In the genomic region with DNA sequence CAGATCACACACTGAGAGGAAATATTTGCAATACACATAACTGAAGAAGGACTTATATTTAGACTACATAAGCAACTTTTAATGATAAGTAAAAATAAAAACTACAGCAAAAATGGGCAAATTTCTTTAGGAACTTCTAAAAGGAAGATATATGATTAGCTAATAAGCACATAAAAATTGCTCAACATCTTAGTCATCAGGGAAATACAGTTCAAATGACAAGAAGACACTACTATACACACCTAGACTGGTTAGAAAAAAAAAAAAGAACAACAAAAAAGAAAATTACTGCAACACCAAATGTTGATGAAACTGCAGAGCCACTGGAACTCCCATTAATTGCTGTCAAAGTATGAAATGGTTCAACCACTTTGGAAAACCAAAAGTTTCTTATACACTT, we compare ENCODE assay signal across 18 cellular contexts.
DNase-seq lines count a peak whose midpoint lies in the region; ATAC-seq, FAIRE-seq and TF ChIP-seq lines count a peak whose summit lies in the region.
"Had no signal": no experiment of that assay in that cellular context is flagged by ENCODE, and none has a peak within 500 bp of the region (broad histone marks: within the 10 kb centered on the region; RNA-seq: fewer than 3 reads in every experiment).

No MANE protein-coding gene starts in this region.

- TF ChIP-seq CTCF in PC-3 (conservative IDR thresholded peaks at IDR 0.05; ENCODE audit: low read depth, low read length) (no peak), bronchial epithelial cell (IDR thresholded peaks at IDR 0.05; ENCODE audit: insufficient read depth, low read length, severe bottlenecking) (no peak), foreskin keratinocyte (conservative IDR thresholded peaks at IDR 0.05) (no peak), WERI-Rb-1 (IDR thresholded peaks at IDR 0.05; ENCODE audit: low read depth, low read length) (no peak)

- no TSS peak for BruUV-seq in PC-3 (replicated peaks; lab: Mats Ljungman, UMichigan)

- H3K4me1 ChIP-seq in PC-3 (ENCODE audit: insufficient read depth, low read length) (peaks cover 10% of the 10 kb centered on the region), foreskin keratinocyte (no peaks in the 10 kb centered on the region)
- H3K4me1 ChIP-seq: BLaER1 had no signal

- H3K36me3 ChIP-seq in PC-3 (ENCODE audit: low read depth, low read length): no peaks in the 10 kb centered on the region
- H3K36me3 ChIP-seq in bronchial epithelial cell (ENCODE audit: control insufficient read depth, insufficient read depth, low read length): no peaks in the 10 kb centered on the region
- no peaks in the 10 kb centered on the region for H3K36me3 ChIP-seq in WERI-Rb-1
- H3K36me3 ChIP-seq: BLaER1 had no signal

- no peak overlapping the region for H3K4me3 ChIP-seq in PC-3 (ENCODE audit: low read length)
- H3K4me3 ChIP-seq in bronchial epithelial cell (ENCODE audit: low read depth, low read length): no peak overlapping the region
- no peak overlapping the region for H3K4me3 ChIP-seq in WERI-Rb-1 (ENCODE audit: low read depth, low read length)
- H3K4me3 ChIP-seq: BLaER1 had no signal

- no peak overlapping the region for H3K4me3 Mint-ChIP-seq in activated T-helper 17 cell treated with anti-CD3 and anti-CD28 coated beads, Interleukin-2, amount 50 U/mL, for 72 hours
- no peak overlapping the region for H3K4me3 Mint-ChIP-seq in activated CD4-positive, alpha-beta memory T cell treated with anti-CD3 and anti-CD28 coated beads, Interleukin-2, amount 10 ng/mL, durations not matched to agents 7 days and 5 days
- H3K4me3 Mint-ChIP-seq: CD14-positive monocyte; CD4-positive, alpha-beta memory T cell had no signal

- ATAC-seq in PC-3 (peak; percentile 46; the same call in 1 of the 2 replicates), foreskin keratinocyte (peak; percentile 51)
- ATAC-seq in activated T-helper 17 cell treated with anti-CD3 and anti-CD28 coated beads, Interleukin-2, amount 50 U/mL, for 72 hours (replicated peaks): no peak

- no peak overlapping the region for H3K9ac ChIP-seq in PC-3 (ENCODE audit: low read length)
- H3K9ac ChIP-seq: BLaER1 had no signal

- no peaks in the 10 kb centered on the region for H3K9me2 ChIP-seq in PC-3 (replicated peaks; ENCODE audit: low read length)

- peak; percentile 2 for DNase-seq in EL
- peak; percentile 52 for DNase-seq in PC-3
- DNase-seq in bronchial epithelial cell (ENCODE audit: low read depth): peak; percentile 86
- peak; percentile 33 to 45 for DNase-seq in foreskin keratinocyte
- DNase-seq in iPS-NIHi7 (ENCODE audit: extremely low spot score): no peak
- no peak for DNase-seq in WERI-Rb-1
- no peak for DNase-seq in activated CD4-positive, alpha-beta memory T cell treated with anti-CD3 and anti-CD28 coated beads, Interleukin-2, amount 10 ng/mL, durations not matched to agents 7 days and 5 days
- DNase-seq: 8988T; CD4-positive, alpha-beta memory T cell; DMS79 treated with DMSO at 0.1 percent for 48 hours; GOT3; H7 had no signal

- no peak overlapping the region for H3K4me2 ChIP-seq in PC-3 (ENCODE audit: low read length)
- H3K4me2 ChIP-seq: BLaER1 had no signal

- H3K9me3 ChIP-seq in PC-3 (ENCODE audit: low read length) (no peaks in the 10 kb centered on the region), WERI-Rb-1 (ENCODE audit: severe bottlenecking) (no peaks in the 10 kb centered on the region)
- H3K9me3 ChIP-seq: BLaER1 had no signal

- H3K27me3 Mint-ChIP-seq in activated T-helper 17 cell treated with anti-CD3 and anti-CD28 coated beads, Interleukin-2, amount 50 U/mL, for 72 hours: peaks cover 4% of the 10 kb centered on the region
- H3K27me3 Mint-ChIP-seq in activated CD4-positive, alpha-beta memory T cell treated with anti-CD3 and anti-CD28 coated beads, Interleukin-2, amount 10 ng/mL, durations not matched to agents 7 days and 5 days: no peaks in the 10 kb centered on the region
- H3K27me3 Mint-ChIP-seq: CD4-positive, alpha-beta memory T cell had no signal

- no peaks in the 10 kb centered on the region for H3K36me3 Mint-ChIP-seq in activated T-helper 17 cell treated with anti-CD3 and anti-CD28 coated beads, Interleukin-2, amount 50 U/mL, for 72 hours (ENCODE audit: low read depth)
- no peaks in the 10 kb centered on the region for H3K36me3 Mint-ChIP-seq in activated CD4-positive, alpha-beta memory T cell treated with anti-CD3 and anti-CD28 coated beads, Interleukin-2, amount 10 ng/mL, durations not matched to agents 7 days and 5 days (ENCODE audit: low read depth)
- H3K36me3 Mint-ChIP-seq: CD14-positive monocyte; CD4-positive, alpha-beta memory T cell had no signal

- no peaks in the 10 kb centered on the region for H4K20me1 ChIP-seq in PC-3 (ENCODE audit: low read length)
- H4K20me1 ChIP-seq: BLaER1 had no signal

- no peak overlapping the region for H3K27ac ChIP-seq in PC-3 (ENCODE audit: low read length)
- H3K27ac ChIP-seq in foreskin keratinocyte: no peak overlapping the region
- no peak overlapping the region for H3K27ac ChIP-seq in WERI-Rb-1
- H3K27ac ChIP-seq: BLaER1 had no signal

- H3K27ac Mint-ChIP-seq in activated T-helper 17 cell treated with anti-CD3 and anti-CD28 coated beads, Interleukin-2, amount 50 U/mL, for 72 hours: no peak overlapping the region
- no peak overlapping the region for H3K27ac Mint-ChIP-seq in activated CD4-positive, alpha-beta memory T cell treated with anti-CD3 and anti-CD28 coated beads, Interleukin-2, amount 10 ng/mL, durations not matched to agents 7 days and 5 days
- H3K27ac Mint-ChIP-seq: CD14-positive monocyte; CD4-positive, alpha-beta memory T cell had no signal

- H3K79me2 ChIP-seq in PC-3 (ENCODE audit: low read length): no peaks in the 10 kb centered on the region

- H3K4me1 Mint-ChIP-seq in activated T-helper 17 cell treated with anti-CD3 and anti-CD28 coated beads, Interleukin-2, amount 50 U/mL, for 72 hours: no peaks in the 10 kb centered on the region
- no peaks in the 10 kb centered on the region for H3K4me1 Mint-ChIP-seq in activated CD4-positive, alpha-beta memory T cell treated with anti-CD3 and anti-CD28 coated beads, Interleukin-2, amount 10 ng/mL, durations not matched to agents 7 days and 5 days
- H3K4me1 Mint-ChIP-seq: CD14-positive monocyte; CD4-positive, alpha-beta memory T cell had no signal

- FAIRE-seq in bronchial epithelial cell (lab: Jason Lieb, UNC): no peak
- FAIRE-seq: G401.6, GM12892, GM18507 had no signal

- POLR2A ChIA-PET in PC-3 (lab: Charles Lee; ENCODE audit: unreplicated experiment): no interaction called here
- POLR2A ChIA-PET in activated CD4-positive, alpha-beta memory T cell treated with anti-CD3 and anti-CD28 coated beads, Interleukin-2, amount 10 ng/mL, durations not matched to agents 7 days and 5 days (lab: Charles Lee): no interaction called here

- CTCF ChIA-PET in PC-3 (lab: Charles Lee): no interaction called here
- CTCF ChIA-PET in activated CD4-positive, alpha-beta memory T cell treated with anti-CD3 and anti-CD28 coated beads, Interleukin-2, amount 10 ng/mL, durations not matched to agents 7 days and 5 days (lab: Charles Lee): no interaction called here

- no peak overlapping the region for H2AFZ ChIP-seq in PC-3 (ENCODE audit: low read length)

- intact Hi-C loops in PC-3 (cut with micrococcal nuclease): no loop called here

- no peaks in the 10 kb centered on the region for H3K27me3 ChIP-seq in PC-3 (ENCODE audit: low read length)
- H3K27me3 ChIP-seq in bronchial epithelial cell (ENCODE audit: control insufficient read depth, insufficient read depth, low read length): no peaks in the 10 kb centered on the region
- no peaks in the 10 kb centered on the region for H3K27me3 ChIP-seq in foreskin keratinocyte
- H3K27me3 ChIP-seq in WERI-Rb-1 (ENCODE audit: insufficient read depth, low read depth, severe bottlenecking): no peaks in the 10 kb centered on the region
- H3K27me3 ChIP-seq: BLaER1 had no signal

- H3F3A ChIP-seq in PC-3 (ENCODE audit: low read length, unreplicated experiment): no peaks in the 10 kb centered on the region

- peaks cover 8% of the 10 kb centered on the region for H3K9me3 Mint-ChIP-seq in activated T-helper 17 cell treated with anti-CD3 and anti-CD28 coated beads, Interleukin-2, amount 50 U/mL, for 72 hours
- H3K9me3 Mint-ChIP-seq in activated CD4-positive, alpha-beta memory T cell treated with anti-CD3 and anti-CD28 coated beads, Interleukin-2, amount 10 ng/mL, durations not matched to agents 7 days and 5 days: peaks cover 2% of the 10 kb centered on the region

Comparison
In these comparisons a context has a peak if more than half of its experiments do, and no peak if none do; other contexts are left out.
1. DNase-seq: peak in EL (single experiment), PC-3 (single experiment), bronchial epithelial cell (single experiment) and foreskin keratinocyte (2 of 2); none in iPS-NIHi7 (single experiment), WERI-Rb-1 (single experiment) and activated CD4-positive, alpha-beta memory T cell treated with anti-CD3 and anti-CD28 coated beads, Interleukin-2, amount 10 ng/mL, durations not matched to agents 7 days and 5 days (single experiment).